In the genomic region with DNA sequence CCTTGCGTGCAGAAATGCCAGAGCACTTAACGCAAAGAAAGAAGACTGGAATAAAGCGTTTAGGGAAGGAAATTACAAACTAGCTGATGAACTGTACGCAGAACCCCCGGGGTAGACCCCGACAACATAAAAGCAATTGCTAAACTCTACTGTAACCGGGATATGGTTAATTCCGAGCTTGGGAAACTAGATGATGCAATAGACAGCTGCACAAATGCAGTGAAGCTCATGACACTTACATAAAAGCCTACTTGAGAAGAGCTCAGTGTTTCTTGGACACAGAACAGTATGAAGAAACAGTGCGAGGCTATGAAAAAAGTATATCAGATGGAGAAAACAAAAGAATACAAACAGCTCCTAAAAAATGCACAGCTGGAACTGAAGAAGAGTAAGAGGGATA, we compare ENCODE assay signal across 15 cellular contexts. TPM values are rescaled to one million over a fixed set of nuclear protein-coding genes. Genes with fewer than 3 reads are reported as not detected.
A peak's percentile ranks its signal among the peaks of the same experiment; 100 is the strongest.
DNase-seq lines count a peak whose midpoint lies in the region; ATAC-seq, FAIRE-seq and TF ChIP-seq lines count a peak whose summit lies in the region.
"Had no signal": no experiment of that assay in that cellular context is flagged by ENCODE, and none has a peak within 500 bp of the region (broad histone marks: within the 10 kb centered on the region; RNA-seq: fewer than 3 reads in every experiment).

No MANE protein-coding gene starts in this region.

- H3K27me3 ChIP-seq in right atrium auricular region = no peaks in the 10 kb centered on the region
- no peaks in the 10 kb centered on the region for H3K27me3 ChIP-seq in bronchial epithelial cell (ENCODE audit: control insufficient read depth, insufficient read depth, low read length)
- no peaks in the 10 kb centered on the region for H3K27me3 ChIP-seq in vagina

- ATAC-seq in Right ventricle myocardium inferior (peak; percentile 79), mucosa of descending colon (peak; percentile 54), GM21360 (IDR thresholded peaks at IDR 0.05; ENCODE audit: unreplicated experiment) (no peak)

- H3K4me1 ChIP-seq in right atrium auricular region (peaks cover 0 to 13% of the 10 kb centered on the region in 2 donors), mucosa of descending colon (ENCODE audit: low read depth) (no peaks in the 10 kb centered on the region), vagina (peaks cover 50% of the 10 kb centered on the region)

- no peaks in the 10 kb centered on the region for H3K9me3 ChIP-seq in right atrium auricular region
- no peaks in the 10 kb centered on the region for H3K9me3 ChIP-seq in mucosa of descending colon
- no peaks in the 10 kb centered on the region for H3K9me3 ChIP-seq in vagina

- intact Hi-C loops in Right ventricle myocardium inferior (cut with DNase I) (no loop called here), mucosa of descending colon (cut with DNase I, micrococcal nuclease) (no loop called here), vagina (cut with DNase I) (no loop called here)

- no peak for TF ChIP-seq POLR2A in vagina (IDR thresholded peaks at IDR 0.05)

- H3K36me3 ChIP-seq in right atrium auricular region (no peaks in the 10 kb centered on the region), bronchial epithelial cell (ENCODE audit: control insufficient read depth, insufficient read depth, low read length) (no peaks in the 10 kb centered on the region), mucosa of descending colon (ENCODE audit: low read depth) (no peaks in the 10 kb centered on the region), vagina (no peaks in the 10 kb centered on the region)

- FAIRE-seq in bronchial epithelial cell (lab: Jason Lieb, UNC) = peak; percentile 32

- H3K27ac ChIP-seq in right atrium auricular region (peak overlapping the region in 1 of 2 donors; percentile 45), vagina (peak overlapping the region; percentile 15)

- TF ChIP-seq CTCF in right atrium auricular region (IDR thresholded peaks at IDR 0.05) = no peak
- TF ChIP-seq CTCF in bronchial epithelial cell (IDR thresholded peaks at IDR 0.05; ENCODE audit: insufficient read depth, low read length, severe bottlenecking) = no peak
- TF ChIP-seq CTCF in mucosa of descending colon (IDR thresholded peaks at IDR 0.05) = no peak
- no peak for TF ChIP-seq CTCF in vagina (IDR thresholded peaks at IDR 0.05)

- DNase-seq in Right ventricle myocardium inferior (ENCODE audit: missing footprints) (no peak), right atrium auricular region (ENCODE audit: low spot score) (no peak), bronchial epithelial cell (ENCODE audit: low read depth) (no peak), mucosa of descending colon (no peak), vagina (ENCODE audit: extremely low spot score in 2 of 2) (no peak), cortex of kidney (lab: John Stamatoyannopoulos, UW) (no peak)
- no peak for DNase-seq in activated T-cell treated with anti-CD3 and anti-CD28 coated beads, Interleukin-2, amount 50 U/mL, for 48 hours
- DNase-seq: 8988T; activated naive CD4-positive, alpha-beta T cell treated with anti-CD3 and anti-CD28 coated beads for 36 hours; dermis blood vessel endothelial cell; glutamatergic neuron; MM.1S; NCI-H526; substantia nigra had no signal

- H3K4me3 ChIP-seq in right atrium auricular region (no peak overlapping the region), bronchial epithelial cell (ENCODE audit: low read depth, low read length) (no peak overlapping the region), mucosa of descending colon (no peak overlapping the region), vagina (no peak overlapping the region)

RNA-seq across cellular contexts. Expression of a gene that starts 35.6 kb away (rescaled TPM):
- total RNA-seq in Right ventricle myocardium inferior = 143 TPM
- 100 to 1,000 TPM; 119 to 208 TPM for total RNA-seq in right atrium auricular region
- total RNA-seq in bronchial epithelial cell = 10.3 and 12.3 TPM in 2 replicates
- 100 to 1,000 TPM in 1 of 3 donors, 10 to 100 TPM in 2; 73.9 to 103 (median 88.1) TPM for total RNA-seq in mucosa of descending colon
- 132 TPM for total RNA-seq in vagina

RNA-seq across cellular contexts. Expression of a gene that starts 47.0 kb away (rescaled TPM):
- total RNA-seq in Right ventricle myocardium inferior (122 TPM), right atrium auricular region (100 to 1,000 TPM in 1 of 2 donors, 10 to 100 TPM in 1; 74.7 to 132 TPM), bronchial epithelial cell (under 0.01 TPM in 1 of 2 replicates, not detected in the other), mucosa of descending colon (under 1 TPM; 0.29 to 0.89 (median 0.36) TPM), vagina (0.49 TPM)

Comparison
In these comparisons a context has a peak if more than half of its experiments do, and no peak if none do; other contexts are left out.
1. RNA of a gene that starts 47.0 kb away (total RNA-seq): 74.7 to 132 TPM in right atrium auricular region and 122 TPM in Right ventricle myocardium inferior (single experiment); 0.49 TPM in vagina (single experiment), 0.29 to 0.89 TPM in mucosa of descending colon and under 0.01 TPM in bronchial epithelial cell; every median in the first group is over 10 times any median in the second.